ENCODE assay signal across 1 cellular context in the genomic region with DNA sequence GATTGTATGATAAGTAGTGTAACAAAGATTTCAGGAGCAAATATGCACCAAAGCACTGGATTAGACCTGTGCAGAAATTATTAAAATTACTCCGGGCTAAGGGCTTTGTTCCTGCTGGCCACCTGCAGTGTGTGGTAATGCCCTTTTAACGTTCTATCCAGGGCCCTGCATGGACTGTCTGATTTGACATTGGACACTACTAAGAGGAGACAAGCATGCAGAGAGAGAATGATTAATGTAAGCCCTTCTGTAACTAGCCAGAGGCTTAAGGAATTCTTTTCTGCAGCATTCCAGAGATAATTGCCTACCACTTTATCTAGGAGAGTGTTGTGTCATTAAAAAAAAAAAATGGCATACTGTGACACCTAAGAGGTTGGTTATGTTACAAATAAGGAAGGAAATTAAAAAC.
A peak's percentile ranks its signal among the peaks of the same experiment; 100 is the strongest.
TF ChIP-seq lines count a peak whose summit lies in the region.

No MANE protein-coding gene starts in this region.

TF ChIP-seq in HEK293, 187 proteins besides CTCF, POLR2A, EP300 and RAD21 (continued from another document):
- TF ChIP-seq, protein P1, sequence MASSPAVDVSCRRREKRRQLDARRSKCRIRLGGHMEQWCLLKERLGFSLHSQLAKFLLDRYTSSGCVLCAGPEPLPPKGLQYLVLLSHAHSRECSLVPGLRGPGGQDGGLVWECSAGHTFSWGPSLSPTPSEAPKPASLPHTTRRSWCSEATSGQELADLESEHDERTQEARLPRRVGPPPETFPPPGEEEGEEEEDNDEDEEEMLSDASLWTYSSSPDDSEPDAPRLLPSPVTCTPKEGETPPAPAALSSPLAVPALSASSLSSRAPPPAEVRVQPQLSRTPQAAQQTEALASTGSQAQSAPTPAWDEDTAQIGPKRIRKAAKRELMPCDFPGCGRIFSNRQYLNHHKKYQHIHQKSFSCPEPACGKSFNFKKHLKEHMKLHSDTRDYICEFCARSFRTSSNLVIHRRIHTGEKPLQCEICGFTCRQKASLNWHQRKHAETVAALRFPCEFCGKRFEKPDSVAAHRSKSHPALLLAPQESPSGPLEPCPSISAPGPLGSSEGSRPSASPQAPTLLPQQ (tag by site-specific recombination; IDR thresholded peaks at IDR 0.05), result peak; percentile 93
